Comparison of ENCODE assay signal across 8 cellular contexts in genomic region chr6:132511836-132512230, GRCh38. TPM values are rescaled to one million over a fixed set of nuclear protein-coding genes. Genes with fewer than 3 reads are reported as not detected.
DNase-seq lines count a peak whose midpoint lies in the region; ATAC-seq and TF ChIP-seq lines count a peak whose summit lies in the region.

No MANE protein-coding gene starts in this region.

- no peaks in the 10 kb centered on the region for H3K27me3 Mint-ChIP-seq in activated naive CD4-positive, alpha-beta T cell treated with anti-CD3 and anti-CD28 coated beads, Interleukin-2, amount 50 U/mL, for 24 hours
- H3K27me3 Mint-ChIP-seq in activated naive CD8-positive, alpha-beta T cell treated with anti-CD3 and anti-CD28 coated beads, Interleukin-2, amount 10 ng/mL, durations not matched to agents 7 days and 5 days = no peaks in the 10 kb centered on the region

- no peaks in the 10 kb centered on the region for H3K36me3 ChIP-seq in upper lobe of left lung

- TF ChIP-seq POLR2A in upper lobe of left lung (IDR thresholded peaks at IDR 0.05) (no peak), lower leg skin (IDR thresholded peaks at IDR 0.05) (no peak)

- intact Hi-C loops in lower leg skin (cut with DNase I; ENCODE audit: low total_unique reads) = no loop called here

- H3K4me3 ChIP-seq in upper lobe of left lung (peak overlapping the region; percentile 48 to 94 (median 83)), lower leg skin (ENCODE audit: low read depth, poor library complexity, severe bottlenecking) (no peak overlapping the region)

- H3K4me1 ChIP-seq in upper lobe of left lung = peaks cover 24 to 53% (median 36%) of the 10 kb centered on the region in 4 donors

- POLR2A ChIA-PET in activated naive CD8-positive, alpha-beta T cell treated with anti-CD3 and anti-CD28 coated beads, Interleukin-2, amount 10 ng/mL, durations not matched to agents 7 days and 5 days (lab: Charles Lee) = interaction anchor here (1.4 kb wide), 2 partner anchors 17 to 300 kb away, joined by 4 to 5 read pairs; no protein-coding TSS in a partner anchor

- peak overlapping the region; percentile 88 for H3K4me3 Mint-ChIP-seq in activated naive CD4-positive, alpha-beta T cell treated with anti-CD3 and anti-CD28 coated beads, Interleukin-2, amount 50 U/mL, for 24 hours
- H3K4me3 Mint-ChIP-seq in activated naive CD8-positive, alpha-beta T cell treated with anti-CD3 and anti-CD28 coated beads, Interleukin-2, amount 10 ng/mL, durations not matched to agents 7 days and 5 days = peak overlapping the region; percentile 90

- H3K27me3 ChIP-seq in upper lobe of left lung = no peaks in the 10 kb centered on the region

- WGBS in upper lobe of left lung, 2 donors = 11 to 19% methylated on average over 2 of the region's 2 CpGs
- WGBS in lower leg skin, 2 donors = 13 to 16% methylated on average over 2 of the region's 2 CpGs

- no peak for ATAC-seq in activated naive CD8-positive, alpha-beta T cell treated with anti-CD3 and anti-CD28 coated beads, Interleukin-2, amount 10 ng/mL, durations not matched to agents 7 days and 5 days (ENCODE audit: low read depth)
- ATAC-seq in upper lobe of left lung (ENCODE audit: low FRiP score in 2 of 2) = no peak

- DNase-seq in activated naive CD4-positive, alpha-beta T cell treated with anti-CD3 and anti-CD28 coated beads, Interleukin-2, amount 50 U/mL, for 16 hours = no peak
- no peak for DNase-seq in activated naive CD8-positive, alpha-beta T cell treated with anti-CD3 and anti-CD28 coated beads, Interleukin-2, amount 10 ng/mL, durations not matched to agents 7 days and 5 days
- DNase-seq in left kidney (ENCODE audit: low read depth, low spot score) (peak; percentile 24), upper lobe of left lung (no peak), middle frontal gyrus (ENCODE audit: extremely low spot score, low spot score) (no peak), lower leg skin (ENCODE audit: low spot score in 2 of 2) (no peak), NK-92 (lab: John Stamatoyannopoulos, UW; ENCODE audit: unreplicated experiment) (no peak)

- TF ChIP-seq CTCF in upper lobe of left lung (IDR thresholded peaks at IDR 0.05) (no peak), lower leg skin (IDR thresholded peaks at IDR 0.05) (no peak)

- H3K36me3 Mint-ChIP-seq in activated naive CD4-positive, alpha-beta T cell treated with anti-CD3 and anti-CD28 coated beads, Interleukin-2, amount 50 U/mL, for 24 hours = no peaks in the 10 kb centered on the region
- H3K36me3 Mint-ChIP-seq in activated naive CD8-positive, alpha-beta T cell treated with anti-CD3 and anti-CD28 coated beads, Interleukin-2, amount 10 ng/mL, durations not matched to agents 7 days and 5 days = peaks cover 14% of the 10 kb centered on the region

- peak overlapping the region; percentile 84 to 96 (median 91) for H3K27ac ChIP-seq in upper lobe of left lung

- H3K27ac Mint-ChIP-seq in activated naive CD4-positive, alpha-beta T cell treated with anti-CD3 and anti-CD28 coated beads, Interleukin-2, amount 50 U/mL, for 24 hours = no peak overlapping the region
- no peak overlapping the region for H3K27ac Mint-ChIP-seq in activated naive CD8-positive, alpha-beta T cell treated with anti-CD3 and anti-CD28 coated beads, Interleukin-2, amount 10 ng/mL, durations not matched to agents 7 days and 5 days

- H3K4me1 Mint-ChIP-seq in activated naive CD4-positive, alpha-beta T cell treated with anti-CD3 and anti-CD28 coated beads, Interleukin-2, amount 50 U/mL, for 24 hours = peaks cover 37% of the 10 kb centered on the region
- H3K4me1 Mint-ChIP-seq in activated naive CD8-positive, alpha-beta T cell treated with anti-CD3 and anti-CD28 coated beads, Interleukin-2, amount 10 ng/mL, durations not matched to agents 7 days and 5 days = peaks cover 16% of the 10 kb centered on the region

- TF ChIP-seq EP300 in upper lobe of left lung (IDR thresholded peaks at IDR 0.05) = no peak

- no peaks in the 10 kb centered on the region for H3K9me3 Mint-ChIP-seq in activated naive CD4-positive, alpha-beta T cell treated with anti-CD3 and anti-CD28 coated beads, Interleukin-2, amount 50 U/mL, for 24 hours
- no peaks in the 10 kb centered on the region for H3K9me3 Mint-ChIP-seq in activated naive CD8-positive, alpha-beta T cell treated with anti-CD3 and anti-CD28 coated beads, Interleukin-2, amount 10 ng/mL, durations not matched to agents 7 days and 5 days

- H3K9me3 ChIP-seq in upper lobe of left lung = no peaks in the 10 kb centered on the region

RNA-seq across cellular contexts. Expression of gene STX7, which starts 1.1 kb away (rescaled TPM):
- 10 to 100 TPM; 20.5 to 25.0 TPM for total RNA-seq in activated naive CD8-positive, alpha-beta T cell treated with anti-CD3 and anti-CD28 coated beads, Interleukin-2, amount 10 ng/mL, durations not matched to agents 7 days and 5 days
- 10 to 100 TPM; 23.2 to 86.6 (median 44.8) TPM for total RNA-seq in upper lobe of left lung
- 10 to 100 TPM; 30.1 to 48.2 (median 33.3) TPM for total RNA-seq in lower leg skin

RNA-seq across cellular contexts. Expression of gene TAAR9, which starts 26.2 kb away (rescaled TPM):
- total RNA-seq in activated naive CD8-positive, alpha-beta T cell treated with anti-CD3 and anti-CD28 coated beads, Interleukin-2, amount 10 ng/mL, durations not matched to agents 7 days and 5 days = not detected
- not detected for total RNA-seq in upper lobe of left lung
- total RNA-seq in lower leg skin = not detected

RNA-seq across cellular contexts. Expression of gene TAAR8, which starts 40.6 kb away (rescaled TPM):
- total RNA-seq in activated naive CD8-positive, alpha-beta T cell treated with anti-CD3 and anti-CD28 coated beads, Interleukin-2, amount 10 ng/mL, durations not matched to agents 7 days and 5 days = not detected
- not detected for total RNA-seq in upper lobe of left lung
- not detected for total RNA-seq in lower leg skin

RNA-seq across cellular contexts. Expression of gene TAAR6, which starts 58.3 kb away (rescaled TPM):
- total RNA-seq in activated naive CD8-positive, alpha-beta T cell treated with anti-CD3 and anti-CD28 coated beads, Interleukin-2, amount 10 ng/mL, durations not matched to agents 7 days and 5 days = not detected
- not detected for total RNA-seq in upper lobe of left lung
- total RNA-seq in lower leg skin = not detected
